ENCODE assay signal across 9 cellular contexts in the genomic region with DNA sequence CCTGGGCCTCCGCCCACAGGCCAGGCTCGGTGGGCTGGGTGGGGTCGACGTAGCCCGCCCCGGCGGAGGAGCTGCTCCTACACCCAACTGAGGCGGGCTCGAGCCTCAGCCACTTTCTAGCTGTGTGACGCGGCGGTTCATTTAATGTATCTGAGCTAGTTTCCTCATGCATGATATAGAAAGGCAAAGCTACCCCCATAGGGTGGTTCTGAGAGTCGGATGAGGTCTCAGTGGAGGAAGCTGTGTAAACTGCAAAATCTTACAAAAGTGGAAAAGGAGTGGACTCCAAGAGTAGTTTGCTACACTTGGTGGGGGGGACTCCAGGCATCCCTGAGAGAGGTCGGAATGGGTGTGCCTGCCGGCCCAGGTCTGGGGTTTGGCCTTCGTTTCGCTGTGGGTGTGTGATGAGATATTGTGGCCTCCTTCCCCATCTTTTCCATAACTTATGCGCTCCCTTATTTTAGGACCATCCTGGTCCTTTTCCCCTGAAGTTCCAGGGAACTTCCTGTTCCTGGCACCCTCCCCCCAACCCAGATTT. TPM values are rescaled to one million over a fixed set of nuclear protein-coding genes. Genes with fewer than 3 reads are reported as not detected.
A peak's percentile ranks its signal among the peaks of the same experiment; 100 is the strongest.
DNase-seq lines count a peak whose midpoint lies in the region; ATAC-seq lines count a peak whose summit lies in the region.
"Had no signal": no experiment of that assay in that cellular context is flagged by ENCODE, and none has a peak within 500 bp of the region (broad histone marks: within the 10 kb centered on the region; RNA-seq: fewer than 3 reads in every experiment).

No MANE protein-coding gene starts in this region.

- POLR2A ChIA-PET in activated CD4-positive, alpha-beta memory T cell treated with anti-CD3 and anti-CD28 coated beads for 36 hours (lab: Charles Lee): interaction anchor here (1.0 to 1.3 kb wide), 5 partner anchors 13 to 1407 kb away, joined by 3 to 6 read pairs (median 3); partner anchors contain the start of genes HCLS1 and SEC22A

- no peaks in the 10 kb centered on the region for H3K36me3 Mint-ChIP-seq in activated T-cell treated with anti-CD3 and anti-CD28 coated beads, Interleukin-2, amount 50 U/mL, for 4 hours (ENCODE audit: insufficient read depth)
- no peaks in the 10 kb centered on the region for H3K36me3 Mint-ChIP-seq in activated CD4-positive, alpha-beta memory T cell treated with anti-CD3 and anti-CD28 coated beads for 36 hours

- H3K9me3 ChIP-seq in right cardiac atrium (ENCODE audit: control insufficient read depth, low read length): no peaks in the 10 kb centered on the region

- H3K4me1 ChIP-seq in right cardiac atrium (ENCODE audit: control insufficient read depth, insufficient read depth, low read length): peaks cover 11% of the 10 kb centered on the region

- H3K27ac Mint-ChIP-seq in activated CD4-positive, alpha-beta memory T cell treated with anti-CD3 and anti-CD28 coated beads for 36 hours: no peak overlapping the region

- peak overlapping the region; percentile 78 for H3K4me3 ChIP-seq in right cardiac atrium (ENCODE audit: low read length)

- CTCF ChIA-PET in activated CD4-positive, alpha-beta memory T cell treated with anti-CD3 and anti-CD28 coated beads for 36 hours (lab: Charles Lee): interaction anchor here (0.7 to 1.5 kb wide), 4 partner anchors 40 to 1521 kb away, joined by 3 to 4 read pairs (median 3); partner anchors contain the start of gene SEMA5B

- no peaks in the 10 kb centered on the region for H3K9me3 Mint-ChIP-seq in activated T-cell treated with anti-CD3 and anti-CD28 coated beads, Interleukin-2, amount 50 U/mL, for 4 hours
- no peaks in the 10 kb centered on the region for H3K9me3 Mint-ChIP-seq in activated CD4-positive, alpha-beta memory T cell treated with anti-CD3 and anti-CD28 coated beads for 36 hours

- H3K27ac ChIP-seq in right cardiac atrium (ENCODE audit: low read length): no peak overlapping the region

- peak; percentile 51 to 54 for ATAC-seq in activated T-cell treated with anti-CD3 and anti-CD28 coated beads, Interleukin-2, amount 50 U/mL, for 4 hours
- ATAC-seq in HG03135 (IDR thresholded peaks at IDR 0.05; ENCODE audit: unreplicated experiment): peak; percentile 28
- ATAC-seq in right cardiac atrium: peak; percentile 33 to 44

- peak; percentile 25 for DNase-seq in activated T-cell treated with anti-CD3 and anti-CD28 coated beads, Interleukin-2, amount 50 U/mL, for 4 hours
- DNase-seq in activated T-cell treated with anti-CD3 and anti-CD28 coated beads for 4 hours (no peak), right cardiac atrium (no peak), ureter (ENCODE audit: low spot score) (no peak), cortex of kidney (lab: John Stamatoyannopoulos, UW) (no peak)
- no peak for DNase-seq in activated CD4-positive, alpha-beta memory T cell treated with anti-CD3 and anti-CD28 coated beads for 36 hours
- DNase-seq in stimulated activated CD8-positive, alpha-beta memory T cell treated with anti-CD3 and anti-CD28 coated beads, Interleukin-7, amount 100 ng/mL, for 4 hours (ENCODE audit: low read depth in 2 of 2): peak; percentile 8 to 37

- no peaks in the 10 kb centered on the region for H3K27me3 Mint-ChIP-seq in activated T-cell treated with anti-CD3 and anti-CD28 coated beads, Interleukin-2, amount 50 U/mL, for 4 hours (ENCODE audit: low read depth)
- no peaks in the 10 kb centered on the region for H3K27me3 Mint-ChIP-seq in activated CD4-positive, alpha-beta memory T cell treated with anti-CD3 and anti-CD28 coated beads for 36 hours

- peak overlapping the region; percentile 90 for H3K4me3 Mint-ChIP-seq in activated T-cell treated with anti-CD3 and anti-CD28 coated beads, Interleukin-2, amount 50 U/mL, for 4 hours
- peak overlapping the region; percentile 81 for H3K4me3 Mint-ChIP-seq in activated CD4-positive, alpha-beta memory T cell treated with anti-CD3 and anti-CD28 coated beads for 36 hours

- H3K4me1 Mint-ChIP-seq in activated T-cell treated with anti-CD3 and anti-CD28 coated beads, Interleukin-2, amount 50 U/mL, for 4 hours (ENCODE audit: low read depth): peaks cover 31% of the 10 kb centered on the region
- H3K4me1 Mint-ChIP-seq in activated CD4-positive, alpha-beta memory T cell treated with anti-CD3 and anti-CD28 coated beads for 36 hours (ENCODE audit: low read depth): peaks cover 31% of the 10 kb centered on the region

- no peaks in the 10 kb centered on the region for H3K27me3 ChIP-seq in right cardiac atrium (ENCODE audit: control insufficient read depth, insufficient read depth)

- intact Hi-C loops in activated CD4-positive, alpha-beta memory T cell treated with anti-CD3 and anti-CD28 coated beads for 36 hours (cut with micrococcal nuclease): loop anchor here (2.0 kb wide), 1 partner anchor 133 kb away; the partner anchor contains the start of gene SEC22A
- intact Hi-C loops in right cardiac atrium (cut with DNase I): no loop called here

- 13% methylated on average over 18 of the region's 18 CpGs for WGBS in right cardiac atrium

RNA-seq across cellular contexts. Expression of gene PDIA5, which starts 0.9 kb away (rescaled TPM):
- total RNA-seq in activated T-cell treated with anti-CD3 and anti-CD28 coated beads, Interleukin-2, amount 50 U/mL, for 4 hours: 10 to 100 TPM; 29.6 to 35.3 (median 33.1) TPM
- 10 to 100 TPM; 21.7 to 21.8 TPM for total RNA-seq in activated CD4-positive, alpha-beta memory T cell treated with anti-CD3 and anti-CD28 coated beads for 36 hours
- total RNA-seq in right cardiac atrium (10 to 100 TPM in 2 of 4 donors, 1 to 10 TPM in 2; 8.8 to 11.1 (median 9.9) TPM), ureter (44.2 TPM)
- polyA plus RNA-seq in right cardiac atrium: 8.3 TPM

RNA-seq across cellular contexts. Expression of gene SEMA5B, which starts 40.2 kb away (rescaled TPM):
- total RNA-seq in activated T-cell treated with anti-CD3 and anti-CD28 coated beads, Interleukin-2, amount 50 U/mL, for 4 hours: not detected
- not detected for total RNA-seq in activated CD4-positive, alpha-beta memory T cell treated with anti-CD3 and anti-CD28 coated beads for 36 hours
- total RNA-seq in right cardiac atrium (1 to 10 TPM in 3 of 4 donors, under 1 TPM in 1; 0.72 to 4.9 (median 3.1) TPM), ureter (2.3 TPM)
- polyA plus RNA-seq in right cardiac atrium: 3.3 TPM
- total RNA-seq: glomerular endothelial cell had no signal

Comparison
In these comparisons a context has a peak if more than half of its experiments do, and no peak if none do; other contexts are left out.
1. DNase-seq: peak in activated T-cell treated with anti-CD3 and anti-CD28 coated beads, Interleukin-2, amount 50 U/mL, for 4 hours (single experiment) and stimulated activated CD8-positive, alpha-beta memory T cell treated with anti-CD3 and anti-CD28 coated beads, Interleukin-7, amount 100 ng/mL, for 4 hours (2 of 2); none in activated T-cell treated with anti-CD3 and anti-CD28 coated beads for 4 hours (single experiment), activated CD4-positive, alpha-beta memory T cell treated with anti-CD3 and anti-CD28 coated beads for 36 hours (single experiment), right cardiac atrium (0 of 3), ureter (single experiment) and cortex of kidney (single experiment).
2. Peak in every context shown above with its lines, with median percentiles within 50 percentile points of each other: ATAC-seq.